ENCODE assay signal across 9 cellular contexts in the genomic region with DNA sequence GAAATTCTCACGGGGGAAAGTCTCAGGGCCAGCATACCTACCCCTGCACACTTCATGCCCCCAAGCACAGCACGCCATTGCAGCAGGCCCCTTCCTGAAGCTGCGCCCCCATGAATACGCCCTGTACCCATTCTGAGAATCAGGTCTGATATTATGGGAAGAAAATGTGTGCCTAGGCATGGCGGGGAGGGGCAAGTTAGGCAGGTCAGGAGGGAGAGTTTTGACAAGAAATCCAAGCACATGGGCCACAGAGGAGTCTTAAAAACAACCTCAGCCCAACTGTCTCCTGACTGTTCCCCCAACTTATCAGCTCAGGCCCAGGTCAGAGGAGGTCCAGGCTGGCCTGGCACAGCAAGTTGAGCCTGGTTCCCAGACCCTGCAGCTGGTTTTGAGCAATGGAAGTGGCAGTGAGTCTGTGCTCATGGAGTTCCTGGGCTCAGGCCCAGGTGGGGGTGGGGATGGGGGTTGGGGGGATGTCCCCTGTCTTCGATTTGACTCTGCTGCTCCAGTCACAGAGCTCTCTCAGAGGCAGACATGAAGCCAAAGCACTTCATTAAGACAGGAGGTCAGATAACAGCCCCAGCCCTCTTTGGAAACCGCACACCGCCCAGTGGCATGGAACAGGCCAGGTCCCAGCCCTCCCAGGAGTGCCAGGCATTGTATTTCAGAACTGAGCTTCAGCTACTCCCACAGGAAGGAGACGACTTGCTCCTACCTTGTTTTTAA. TPM values are rescaled to one million over a fixed set of nuclear protein-coding genes. Genes with fewer than 3 reads are reported as not detected.
A peak's percentile ranks its signal among the peaks of the same experiment; 100 is the strongest.
DNase-seq lines count a peak whose midpoint lies in the region; ATAC-seq and TF ChIP-seq lines count a peak whose summit lies in the region.
"Had no signal": no experiment of that assay in that cellular context is flagged by ENCODE, and none has a peak within 500 bp of the region (broad histone marks: within the 10 kb centered on the region; RNA-seq: fewer than 3 reads in every experiment).

No MANE protein-coding gene starts in this region.

- no peak overlapping the region for H3K4me3 ChIP-seq in esophagus squamous epithelium
- no peak overlapping the region for H3K4me3 ChIP-seq in smooth muscle cell

- H3K79me2 ChIP-seq in smooth muscle cell (ENCODE audit: low read depth), result no peaks in the 10 kb centered on the region

- H3K36me3 Mint-ChIP-seq in T-helper 2 cell treated with Interferon-gamma antibody and Interleukin-4, amounts not matched to agents 5 μg/mL and 100 μg/mL, for 36 hours (ENCODE audit: low read depth), result no peaks in the 10 kb centered on the region
- H3K36me3 Mint-ChIP-seq in activated T-cell treated with anti-CD3 and anti-CD28 coated beads, Interleukin-2, amount 50 U/mL, for 4 hours (ENCODE audit: insufficient read depth), result no peaks in the 10 kb centered on the region

- peaks cover 29% of the 10 kb centered on the region for H3K4me1 Mint-ChIP-seq in T-helper 2 cell treated with Interferon-gamma antibody and Interleukin-4, amounts not matched to agents 5 μg/mL and 100 μg/mL, for 36 hours (ENCODE audit: low read depth)
- H3K4me1 Mint-ChIP-seq in activated T-cell treated with anti-CD3 and anti-CD28 coated beads, Interleukin-2, amount 50 U/mL, for 4 hours (ENCODE audit: low read depth), result peaks cover 7% of the 10 kb centered on the region

- H3K27ac ChIP-seq in esophagus squamous epithelium (peak overlapping the region; percentile 63 to 78 (median 72)), smooth muscle cell (ENCODE audit: low read depth) (peak overlapping the region; percentile 94)

- no peak for ATAC-seq in activated T-cell treated with anti-CD3 and anti-CD28 coated beads, Interleukin-2, amount 50 U/mL, for 4 hours
- no peak for ATAC-seq in left colon

- no peaks in the 10 kb centered on the region for H3K9me3 Mint-ChIP-seq in T-helper 2 cell treated with Interferon-gamma antibody and Interleukin-4, amounts not matched to agents 5 μg/mL and 100 μg/mL, for 36 hours
- no peaks in the 10 kb centered on the region for H3K9me3 Mint-ChIP-seq in activated T-cell treated with anti-CD3 and anti-CD28 coated beads, Interleukin-2, amount 50 U/mL, for 4 hours

- H3K9me3 ChIP-seq in esophagus squamous epithelium, result no peaks in the 10 kb centered on the region
- H3K9me3 ChIP-seq in smooth muscle cell (replicated peaks; ENCODE audit: low read depth), result no peaks in the 10 kb centered on the region

- H3K9ac ChIP-seq in smooth muscle cell (ENCODE audit: low read depth), result peak overlapping the region; percentile 60

- TF ChIP-seq CTCF in esophagus squamous epithelium (IDR thresholded peaks at IDR 0.05) (no peak), smooth muscle cell (IDR thresholded peaks at IDR 0.05; ENCODE audit: borderline replicate concordance, insufficient read depth, poor library complexity, severe bottlenecking) (no peak)

- no peaks in the 10 kb centered on the region for H3K27me3 ChIP-seq in esophagus squamous epithelium
- H3K27me3 ChIP-seq in smooth muscle cell (ENCODE audit: low read depth), result no peaks in the 10 kb centered on the region

- H3K27me3 Mint-ChIP-seq in T-helper 2 cell treated with Interferon-gamma antibody and Interleukin-4, amounts not matched to agents 5 μg/mL and 100 μg/mL, for 36 hours (ENCODE audit: low read depth), result no peaks in the 10 kb centered on the region
- no peaks in the 10 kb centered on the region for H3K27me3 Mint-ChIP-seq in activated T-cell treated with anti-CD3 and anti-CD28 coated beads, Interleukin-2, amount 50 U/mL, for 4 hours (ENCODE audit: low read depth)

- 77 to 78% methylated on average over 6 to 8 of the region's 9 CpGs for WGBS in esophagus squamous epithelium, 2 donors
- 85% methylated on average over 9 of the region's 9 CpGs for WGBS in smooth muscle cell (ENCODE audit: low lambda C conversion rate)

- intact Hi-C loops in esophagus squamous epithelium (cut with DNase I), result no loop called here
- intact Hi-C loops in left colon (cut with DNase I, micrococcal nuclease), result no loop called here

- no peak overlapping the region for H3K27ac Mint-ChIP-seq in T-helper 2 cell treated with Interferon-gamma antibody and Interleukin-4, amounts not matched to agents 5 μg/mL and 100 μg/mL, for 36 hours

- no peaks in the 10 kb centered on the region for H4K20me1 ChIP-seq in smooth muscle cell (ENCODE audit: low read depth)

- TF ChIP-seq POLR2A in GM19193 (IDR thresholded peaks at IDR 0.05; ENCODE audit: extremely low read depth, insufficient read depth, insufficient read length) (peak; percentile 36), esophagus squamous epithelium (IDR thresholded peaks at IDR 0.05) (no peak)

- H3K36me3 ChIP-seq in esophagus squamous epithelium (no peaks in the 10 kb centered on the region), smooth muscle cell (ENCODE audit: low read depth) (no peaks in the 10 kb centered on the region)

- no peaks in the 10 kb centered on the region for H3F3A ChIP-seq in smooth muscle cell (ENCODE audit: low read depth)

- DNase-seq in NCI-H128 (lab: John Stamatoyannopoulos, UW; ENCODE audit: unreplicated experiment) (peak; percentile 23), esophagus squamous epithelium (lab: John Stamatoyannopoulos, UW) (no peak), smooth muscle cell (lab: John Stamatoyannopoulos, UW; ENCODE audit: unreplicated experiment) (no peak), left colon (no peak), hippocampal formation (lab: John Stamatoyannopoulos, UW) (no peak)
- no peak for DNase-seq in T-helper 2 cell treated with Interferon-gamma antibody and Interleukin-4, amounts not matched to agents 5 μg/mL and 100 μg/mL, for 36 hours (ENCODE audit: low spot score)
- no peak for DNase-seq in activated T-cell treated with anti-CD3 and anti-CD28 coated beads, Interleukin-2, amount 50 U/mL, for 4 hours
- DNase-seq: nucleus accumbens had no signal

- peak overlapping the region; percentile 13 for H2AFZ ChIP-seq in smooth muscle cell (ENCODE audit: low read depth)

- H3K4me1 ChIP-seq in esophagus squamous epithelium (peaks cover 12 to 68% (median 12%) of the 10 kb centered on the region in 3 donors), smooth muscle cell (ENCODE audit: low read depth) (peaks cover 20% of the 10 kb centered on the region)

- no peak overlapping the region for H3K4me3 Mint-ChIP-seq in T-helper 2 cell treated with Interferon-gamma antibody and Interleukin-4, amounts not matched to agents 5 μg/mL and 100 μg/mL, for 36 hours
- no peak overlapping the region for H3K4me3 Mint-ChIP-seq in activated T-cell treated with anti-CD3 and anti-CD28 coated beads, Interleukin-2, amount 50 U/mL, for 4 hours

- H3K4me2 ChIP-seq in smooth muscle cell, result peak overlapping the region; percentile 46

RNA-seq across cellular contexts. Expression of a gene that starts 20.6 kb away (rescaled TPM):
- total RNA-seq in esophagus squamous epithelium (10 to 100 TPM in 1 of 4 donors, 1 to 10 TPM in 3; 6.9 to 17.5 (median 9.4) TPM), smooth muscle cell (24.9 and 25.6 TPM in 2 replicates), left colon (10 to 100 TPM; 64.0 to 79.0 TPM)
- polyA plus RNA-seq in smooth muscle cell, result 21.4 and 26.7 TPM in 2 replicates
- total RNA-seq in activated T-cell treated with anti-CD3 and anti-CD28 coated beads, Interleukin-2, amount 50 U/mL, for 4 hours, result 1 to 10 TPM in 2 of 3 donors, under 1 TPM in 1; 0.53 to 1.7 (median 1.2) TPM
